ENCODE assay signal across 8 cellular contexts in the genomic region with DNA sequence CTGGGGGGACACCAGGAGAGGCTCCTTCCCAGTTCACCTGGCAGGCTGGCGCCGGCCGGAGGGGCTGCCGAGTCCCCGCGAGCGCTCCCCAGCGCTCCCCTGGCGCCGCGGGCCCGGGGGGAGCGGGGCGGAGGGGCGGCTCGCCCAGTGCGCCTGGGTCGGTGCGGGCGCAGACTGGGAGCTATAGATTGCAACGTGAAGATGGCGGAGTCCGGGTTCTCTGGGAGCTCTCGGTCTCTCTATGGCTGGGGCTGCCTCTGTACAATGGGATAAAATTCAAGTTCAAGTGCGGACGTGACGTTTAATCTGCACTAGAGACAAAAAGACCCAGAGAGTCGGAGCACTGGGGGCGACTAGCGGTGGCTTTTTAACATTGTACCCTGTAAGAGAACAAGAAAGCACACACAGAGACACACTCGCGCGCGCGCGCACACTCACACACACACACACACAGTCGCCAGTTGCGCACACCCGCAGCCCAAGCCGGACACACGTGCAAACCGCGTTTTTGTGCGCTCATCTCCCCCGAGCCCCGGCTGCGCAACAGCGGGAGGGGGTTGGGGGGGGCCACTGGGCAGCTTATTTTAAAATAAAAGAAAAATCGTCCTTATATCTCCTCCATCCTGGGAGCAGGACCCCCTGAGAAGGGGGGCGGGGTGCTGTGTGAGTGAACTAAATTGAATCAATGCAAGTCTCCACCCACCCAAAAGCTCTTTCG. TPM values are rescaled to one million over a fixed set of nuclear protein-coding genes. Genes with fewer than 3 reads are reported as not detected.
DNase-seq lines count a peak whose midpoint lies in the region; ATAC-seq and TF ChIP-seq lines count a peak whose summit lies in the region.

A gene (minus strand): TSS at position 247 of the 718 bp plus-strand sequence. CDS start 979 bp downstream, outside the sequence.

- no peaks in the 10 kb centered on the region for H3K79me1 ChIP-seq in mesenchymal stem cell (replicated peaks; ENCODE audit: low read length, poor library complexity, severe bottlenecking)

- H3K9me3 ChIP-seq in mesenchymal stem cell (ENCODE audit: control insufficient read depth, low read length), result no peaks in the 10 kb centered on the region

- H2BK120ac ChIP-seq in mesenchymal stem cell (ENCODE audit: low read depth, low read length), result peak within 1 kb of the TSS; percentile 19

- peak; percentile 63 for TF ChIP-seq CTCF in AG10803 (conservative IDR thresholded peaks at IDR 0.05; ENCODE audit: low read length)

- WGBS in mesenchymal stem cell, result under 1% methylated on average over 41 of the region's 51 CpGs

- no peak within 1 kb of the TSS for H3K14ac ChIP-seq in mesenchymal stem cell (ENCODE audit: low read length in 2 of 2)

- H3K4ac ChIP-seq in mesenchymal stem cell (ENCODE audit: low read depth in 1 of 2, low read length in 2 of 2), result no peak within 1 kb of the TSS

- no peak within 1 kb of the TSS for H2AK5ac ChIP-seq in mesenchymal stem cell (ENCODE audit: low read length, severe bottlenecking)

- H3K27ac ChIP-seq in mesenchymal stem cell (ENCODE audit: low read length, poor library complexity, severe bottlenecking), result no peak within 1 kb of the TSS

- no peak within 1 kb of the TSS for H3K23ac ChIP-seq in mesenchymal stem cell (ENCODE audit: low read length in 2 of 2)

- H3K27me3 ChIP-seq in mesenchymal stem cell (ENCODE audit: control insufficient read depth in 1 of 2, insufficient read depth in 1 of 2, low read length in 2 of 2), result peaks cover 71 to 72% of the 10 kb centered on the region in 2 experiments

- ATAC-seq in GM19025 (IDR thresholded peaks at IDR 0.05; ENCODE audit: low read depth, unreplicated experiment) (peak; percentile 74), HG03442 (IDR thresholded peaks at IDR 0.05; ENCODE audit: unreplicated experiment) (peak; percentile 87)

- H4K91ac ChIP-seq in mesenchymal stem cell (ENCODE audit: low read length), result no peak within 1 kb of the TSS

- H3K18ac ChIP-seq in mesenchymal stem cell (ENCODE audit: low read depth in 1 of 2, low read length in 2 of 2), result no peak within 1 kb of the TSS

- H2AFZ ChIP-seq in mesenchymal stem cell (ENCODE audit: low read depth, low read length), result no peak within 1 kb of the TSS

- peak within 1 kb of the TSS; percentile 62 for H3K9ac ChIP-seq in mesenchymal stem cell (ENCODE audit: low read length)

- no peak within 1 kb of the TSS for H2BK5ac ChIP-seq in mesenchymal stem cell (ENCODE audit: low read depth, low read length, poor library complexity, severe bottlenecking)

- H3K4me2 ChIP-seq in mesenchymal stem cell (ENCODE audit: low read length, poor library complexity, severe bottlenecking), result peak within 1 kb of the TSS; percentile 100

- peak within 1 kb of the TSS; percentile 54 for H4K8ac ChIP-seq in mesenchymal stem cell (ENCODE audit: low read length)

- DNase-seq in AG10803 (ENCODE audit: low read depth) (peak; percentile 86), NCI-H524 treated with DMSO at 0.1 percent for 48 hours (lab: John Stamatoyannopoulos, UW) (peak; percentile 96), dermis microvascular lymphatic vessel endothelial cell (ENCODE audit: low read depth in 2 of 2) (peak; percentile 68 to 84), mesenchymal stem cell (peak; percentile 77)
- peak; percentile 70 to 87 for DNase-seq in activated CD4-positive, alpha-beta T cell treated with anti-CD3 and anti-CD28 coated beads, Interleukin-2, amount 50 U/mL, for 24 hours (ENCODE audit: low read depth in 1 of 2, low spot score in 1 of 2)
- DNase-seq in stimulated activated CD8-positive, alpha-beta memory T cell treated with anti-CD3 and anti-CD28 coated beads, Interleukin-12 subunit alpha, Interleukin-12 subunit beta, amount 100 ng/mL, for 4 hours (ENCODE audit: low read depth), result peak; percentile 73

- no peaks in the 10 kb centered on the region for H3K36me3 ChIP-seq in mesenchymal stem cell (ENCODE audit: control insufficient read depth in 1 of 2, insufficient read depth in 2 of 2, low read depth in 1 of 2, low read length in 2 of 2)

- peaks cover 39% of the 10 kb centered on the region for H3K4me1 ChIP-seq in mesenchymal stem cell (ENCODE audit: control insufficient read depth, insufficient read depth, low read depth, low read length)

- peak within 1 kb of the TSS; percentile 67 for H2BK15ac ChIP-seq in mesenchymal stem cell (ENCODE audit: low read depth, poor library complexity, severe bottlenecking)

- H2BK12ac ChIP-seq in mesenchymal stem cell (ENCODE audit: low read length in 2 of 2), result no peak within 1 kb of the TSS

- H3K4me3 ChIP-seq in AG10803 (ENCODE audit: low read length) (peak within 1 kb of the TSS; percentile 62), mesenchymal stem cell (ENCODE audit: insufficient read depth in 1 of 2, low read depth in 1 of 2, low read length in 2 of 2) (peak within 1 kb of the TSS; percentile 61 to 70)

RNA-seq across cellular contexts. Expression of the gene that starts here (rescaled TPM):
- total RNA-seq in dermis microvascular lymphatic vessel endothelial cell, result under 0.01 TPM in 2 replicates
- polyA plus RNA-seq in mesenchymal stem cell (2013, experiment 1 of 2), result not detected
- polyA plus RNA-seq in mesenchymal stem cell (2013, experiment 2 of 2), result not detected

Comparison
In these comparisons a context has a peak if more than half of its experiments do, and no peak if none do; other contexts are left out.
1. Peak in DNase-seq in dermis microvascular lymphatic vessel endothelial cell; RNA of the gene not detected or under 1 TPM.